Comparison of ENCODE assay signal across 1 cellular context in the genomic region with DNA sequence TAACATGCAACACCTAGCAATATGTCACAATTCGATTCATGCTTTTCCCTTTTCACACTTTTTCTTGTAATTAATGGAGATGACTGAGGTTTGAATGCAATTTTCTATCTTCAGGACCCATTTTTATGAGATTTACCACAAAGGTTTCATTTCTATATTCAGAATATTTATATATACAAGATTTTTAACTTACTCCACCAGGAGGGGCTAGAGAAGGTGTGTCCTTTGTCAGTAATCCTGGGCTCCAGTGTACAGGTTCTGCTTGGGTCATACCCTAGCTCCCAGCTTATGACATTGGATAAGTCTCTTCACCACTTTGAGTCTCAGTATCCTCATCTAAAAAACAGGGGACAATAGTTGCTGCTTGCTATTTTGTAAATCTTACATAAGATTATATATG.
TF ChIP-seq lines count a peak whose summit lies in the region.

No MANE protein-coding gene starts in this region.

TF ChIP-seq in SK-N-SH, 30 proteins besides CTCF, POLR2A, EP300 and RAD21 (continued from another document):
- TF ChIP-seq FOXM1 (IDR thresholded peaks at IDR 0.05; ENCODE audit: low read depth), result no peak
- TF ChIP-seq SMC3 (IDR thresholded peaks at IDR 0.05; ENCODE audit: low read depth, low read length), result no peak
- TF ChIP-seq GATA2 (CRISPR knock-in tag; IDR thresholded peaks at IDR 0.05), result no peak
- no peak for TF ChIP-seq JUND (IDR thresholded peaks at IDR 0.05)
- TF ChIP-seq, protein P1, sequence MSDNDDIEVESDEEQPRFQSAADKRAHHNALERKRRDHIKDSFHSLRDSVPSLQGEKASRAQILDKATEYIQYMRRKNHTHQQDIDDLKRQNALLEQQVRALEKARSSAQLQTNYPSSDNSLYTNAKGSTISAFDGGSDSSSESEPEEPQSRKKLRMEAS (IDR thresholded peaks at IDR 0.05; ENCODE audit: low read depth), result no peak
- no peak for TF ChIP-seq RXRA (IDR thresholded peaks at IDR 0.05; ENCODE audit: borderline replicate concordance, low read depth)
